Comparison of ENCODE assay signal across 8 cellular contexts in the genomic region with DNA sequence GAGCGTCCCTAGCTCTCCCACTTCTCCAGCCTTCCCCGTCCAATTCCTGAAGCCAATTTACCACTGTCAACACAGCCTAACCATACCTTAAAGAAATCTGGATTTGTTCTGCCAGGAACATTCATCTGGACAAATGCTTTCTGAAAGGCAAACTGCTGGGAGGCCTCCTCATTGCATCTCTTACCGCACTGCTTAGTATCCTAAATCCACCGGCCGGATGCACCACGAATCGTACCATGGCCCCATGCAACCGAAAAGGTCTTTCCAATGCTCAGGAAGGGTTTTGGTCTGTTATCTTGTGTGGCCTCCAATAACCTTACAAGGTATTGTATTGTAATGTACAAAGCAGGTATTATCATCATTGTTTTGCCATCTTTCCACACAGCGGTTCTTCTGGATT. TPM values are rescaled to one million over a fixed set of nuclear protein-coding genes. Genes with fewer than 3 reads are reported as not detected.
DNase-seq lines count a peak whose midpoint lies in the region; TF ChIP-seq lines count a peak whose summit lies in the region.

No MANE protein-coding gene starts in this region.

- H3K27me3 ChIP-seq in HUES6 (ENCODE audit: control insufficient read depth, insufficient read depth, low read length), result no peaks in the 10 kb centered on the region
- no peaks in the 10 kb centered on the region for H3K27me3 ChIP-seq in layer of hippocampus (ENCODE audit: control insufficient read depth, insufficient read depth, low read length)
- no peaks in the 10 kb centered on the region for H3K27me3 ChIP-seq in stomach

- H3K27ac ChIP-seq in HUES6 (ENCODE audit: low read depth, low read length) (peak overlapping the region; percentile 75), layer of hippocampus (ENCODE audit: low read depth, low read length) (peak overlapping the region; percentile 84), stomach (peak overlapping the region; percentile 81 to 100 (median 95))

- peaks cover 5% of the 10 kb centered on the region for H3K27me3 Mint-ChIP-seq in activated naive CD8-positive, alpha-beta T cell treated with anti-CD3 and anti-CD28 coated beads for 36 hours

- no peak for TF ChIP-seq CTCF in stomach (IDR thresholded peaks at IDR 0.05)

- TF ChIP-seq EP300 in stomach (IDR thresholded peaks at IDR 0.05), result no peak

- H3K9me3 ChIP-seq in HUES6 (ENCODE audit: control insufficient read depth, insufficient read depth, low read depth, low read length) (no peaks in the 10 kb centered on the region), stomach (no peaks in the 10 kb centered on the region)

- peak overlapping the region; percentile 82 for H3K9ac ChIP-seq in HUES6 (ENCODE audit: low read length)

- no peak for DNase-seq in activated naive CD8-positive, alpha-beta T cell treated with anti-CD3 and anti-CD28 coated beads for 36 hours
- no peak for DNase-seq in stomach
- DNase-seq in stimulated activated naive CD4-positive, alpha-beta T cell (lab: John Stamatoyannopoulos, UW), result no peak
- DNase-seq in DMS53 treated with DMSO at 0.1 percent for 48 hours (lab: John Stamatoyannopoulos, UW; ENCODE audit: unreplicated experiment), result no peak
- no peak for DNase-seq in RPMI8226
- DNase-seq in CD1c-positive myeloid dendritic cell (ENCODE audit: extremely low spot score), result no peak

- H3K4me1 Mint-ChIP-seq in activated naive CD8-positive, alpha-beta T cell treated with anti-CD3 and anti-CD28 coated beads for 36 hours, result peaks cover 83% of the 10 kb centered on the region

- 51 to 79% (median 75%) methylated on average over 9 of the region's 9 CpGs for WGBS in stomach, 5 donors

- H3K36me3 Mint-ChIP-seq in activated naive CD8-positive, alpha-beta T cell treated with anti-CD3 and anti-CD28 coated beads for 36 hours, result peaks cover 81% of the 10 kb centered on the region

- peak overlapping the region; percentile 91 for H3K4me3 Mint-ChIP-seq in activated naive CD8-positive, alpha-beta T cell treated with anti-CD3 and anti-CD28 coated beads for 36 hours

- H3K27ac Mint-ChIP-seq in activated naive CD8-positive, alpha-beta T cell treated with anti-CD3 and anti-CD28 coated beads for 36 hours, result peak overlapping the region; percentile 100

- H3K4me1 ChIP-seq in HUES6 (ENCODE audit: control insufficient read depth, insufficient read depth, low read length) (peaks cover 70% of the 10 kb centered on the region), stomach (peaks cover 90 to 100% (median 99%) of the 10 kb centered on the region in 4 donors)

- H3K4me3 ChIP-seq in HUES6 (ENCODE audit: low read depth, low read length), result no peak overlapping the region
- H3K4me3 ChIP-seq in stomach, result no peak overlapping the region

- H3K9me3 Mint-ChIP-seq in activated naive CD8-positive, alpha-beta T cell treated with anti-CD3 and anti-CD28 coated beads for 36 hours, result no peaks in the 10 kb centered on the region

- H3K36me3 ChIP-seq in HUES6 (ENCODE audit: control insufficient read depth, insufficient read depth, low read length), result peaks cover 73% of the 10 kb centered on the region
- peaks cover 29 to 55% (median 45%) of the 10 kb centered on the region in 4 donors for H3K36me3 ChIP-seq in stomach

- TF ChIP-seq POLR2A in stomach (IDR thresholded peaks at IDR 0.05), result no peak

- intact Hi-C loops in stomach (cut with DNase I; ENCODE audit: low total_unique reads), result no loop called here

RNA-seq across cellular contexts. Expression of gene MYH9, which starts 57.6 kb away (rescaled TPM):
- total RNA-seq in activated naive CD8-positive, alpha-beta T cell treated with anti-CD3 and anti-CD28 coated beads for 36 hours, result 100 to 1,000 TPM; 551 to 554 TPM
- total RNA-seq in stomach, result 100 to 1,000 TPM; 155 to 620 (median 272) TPM
- 10 to 100 TPM; 46.7 to 79.3 (median 54.3) TPM for polyA plus RNA-seq in stomach
